Comparison of ENCODE assay signal across 8 cellular contexts in the genomic region with DNA sequence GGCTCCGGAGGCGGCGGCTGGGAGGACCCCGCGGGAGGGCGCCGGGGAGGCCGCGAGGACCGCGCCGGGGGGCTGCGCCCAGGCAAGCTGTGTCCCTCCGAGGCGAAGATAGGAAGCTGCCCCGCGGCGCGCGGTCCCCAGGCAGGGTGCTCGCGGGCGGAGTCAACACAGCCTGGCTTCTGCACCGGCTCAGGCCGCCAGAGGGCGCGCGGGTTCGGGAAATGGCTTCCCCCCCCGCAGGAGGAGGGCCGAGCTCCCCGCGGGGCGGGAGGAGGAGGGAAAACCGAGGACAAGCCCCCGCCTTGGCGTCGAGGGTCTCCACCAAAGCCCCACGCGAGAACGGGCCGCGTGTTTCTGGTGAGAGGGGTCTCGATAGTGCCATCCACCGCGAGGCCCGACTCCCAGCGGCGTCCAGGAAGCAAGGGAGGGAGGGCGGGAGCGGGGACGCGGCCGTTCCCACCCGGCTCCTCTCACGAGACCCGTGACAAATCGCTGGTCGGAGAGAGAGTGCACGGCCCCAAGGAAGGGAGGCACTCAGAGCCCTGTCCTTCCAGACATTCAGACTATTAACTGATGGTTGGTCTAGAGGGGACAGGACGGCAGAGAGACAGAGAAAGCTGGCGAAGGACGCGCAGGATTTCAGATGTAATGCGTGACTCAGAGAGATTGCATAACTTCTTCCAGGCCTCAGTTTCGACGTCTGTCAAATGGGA.
A peak's percentile ranks its signal among the peaks of the same experiment; 100 is the strongest.
DNase-seq lines count a peak whose midpoint lies in the region; ATAC-seq, FAIRE-seq and TF ChIP-seq lines count a peak whose summit lies in the region.

No MANE protein-coding gene starts in this region.

- peak; percentile 73 for TF ChIP-seq CTCF in D721Med (IDR thresholded peaks at IDR 0.05; ENCODE audit: insufficient read depth, missing control alignments)
- TF ChIP-seq CTCF in fibroblast of mammary gland (conservative IDR thresholded peaks at IDR 0.05; ENCODE audit: control insufficient read depth, insufficient read depth, low read depth, low read length) = peak; percentile 66

- peak; percentile 64 for DNase-seq in D721Med (ENCODE audit: insufficient read length, low spot score)
- peak; percentile 78 for DNase-seq in OCI-M1 (lab: John Stamatoyannopoulos, UW)
- DNase-seq in activated T-cell treated with anti-CD3 and anti-CD28 coated beads, Interleukin-2, amount 50 U/mL, for 48 hours = peak; percentile 95 to 96
- peak; percentile 66 for DNase-seq in fibroblast of mammary gland (ENCODE audit: low read depth)
- DNase-seq in natural killer cell treated with Interleukin-12 subunit alpha and Interleukin-12 subunit beta and Interleukin-15 and Interleukin-18, amount 100 ng/mL, for 72 hours (ENCODE audit: low spot score) = peak; percentile 88
- peak; percentile 55 to 90 (median 80) for DNase-seq in stimulated activated naive CD4-positive, alpha-beta T cell (lab: John Stamatoyannopoulos, UW)

- H3K36me3 Mint-ChIP-seq in natural killer cell treated with Interleukin-12 subunit alpha and Interleukin-12 subunit beta and Interleukin-15 and Interleukin-18, amount 100 ng/mL, for 72 hours = no peaks in the 10 kb centered on the region

- peak overlapping the region; percentile 45 for H3K4me3 ChIP-seq in fibroblast of mammary gland (ENCODE audit: control insufficient read depth, low read depth, low read length)

- H3K27ac Mint-ChIP-seq in natural killer cell treated with Interleukin-12 subunit alpha and Interleukin-12 subunit beta and Interleukin-15 and Interleukin-18, amount 100 ng/mL, for 72 hours = no peak overlapping the region

- H3K4me3 Mint-ChIP-seq in natural killer cell treated with Interleukin-12 subunit alpha and Interleukin-12 subunit beta and Interleukin-15 and Interleukin-18, amount 100 ng/mL, for 72 hours = peak overlapping the region; percentile 34

- peak; percentile 94 for ATAC-seq in GM19463 (IDR thresholded peaks at IDR 0.05; ENCODE audit: unreplicated experiment)
- peak; percentile 50 for ATAC-seq in HG03575 (IDR thresholded peaks at IDR 0.05; ENCODE audit: extremely low read depth, insufficient number of reproducible peaks, low FRiP score, unreplicated experiment)
- ATAC-seq in natural killer cell treated with Interleukin-12 subunit alpha and Interleukin-12 subunit beta and Interleukin-15 and Interleukin-18, amount 100 ng/mL, for 72 hours = peak; percentile 96 to 98

- no peaks in the 10 kb centered on the region for H3K9me3 Mint-ChIP-seq in natural killer cell treated with Interleukin-12 subunit alpha and Interleukin-12 subunit beta and Interleukin-15 and Interleukin-18, amount 100 ng/mL, for 72 hours

- H3K4me1 Mint-ChIP-seq in natural killer cell treated with Interleukin-12 subunit alpha and Interleukin-12 subunit beta and Interleukin-15 and Interleukin-18, amount 100 ng/mL, for 72 hours (ENCODE audit: low read depth in 2 of 2) = peaks cover 0 to 3% of the 10 kb centered on the region in 2 donors

- H3K27me3 Mint-ChIP-seq in natural killer cell treated with Interleukin-12 subunit alpha and Interleukin-12 subunit beta and Interleukin-15 and Interleukin-18, amount 100 ng/mL, for 72 hours = peaks cover 28 to 39% of the 10 kb centered on the region in 2 donors

- FAIRE-seq in D721Med (lab: Jason Lieb, UNC) = no peak

Comparison
In these comparisons a context has a peak if more than half of its experiments do, and no peak if none do; other contexts are left out.
1. Peak in every context shown above with its lines: DNase-seq, ATAC-seq and H3K4me3 ChIP-seq.